Comparison of ENCODE assay signal across 8 cellular contexts in the genomic region with DNA sequence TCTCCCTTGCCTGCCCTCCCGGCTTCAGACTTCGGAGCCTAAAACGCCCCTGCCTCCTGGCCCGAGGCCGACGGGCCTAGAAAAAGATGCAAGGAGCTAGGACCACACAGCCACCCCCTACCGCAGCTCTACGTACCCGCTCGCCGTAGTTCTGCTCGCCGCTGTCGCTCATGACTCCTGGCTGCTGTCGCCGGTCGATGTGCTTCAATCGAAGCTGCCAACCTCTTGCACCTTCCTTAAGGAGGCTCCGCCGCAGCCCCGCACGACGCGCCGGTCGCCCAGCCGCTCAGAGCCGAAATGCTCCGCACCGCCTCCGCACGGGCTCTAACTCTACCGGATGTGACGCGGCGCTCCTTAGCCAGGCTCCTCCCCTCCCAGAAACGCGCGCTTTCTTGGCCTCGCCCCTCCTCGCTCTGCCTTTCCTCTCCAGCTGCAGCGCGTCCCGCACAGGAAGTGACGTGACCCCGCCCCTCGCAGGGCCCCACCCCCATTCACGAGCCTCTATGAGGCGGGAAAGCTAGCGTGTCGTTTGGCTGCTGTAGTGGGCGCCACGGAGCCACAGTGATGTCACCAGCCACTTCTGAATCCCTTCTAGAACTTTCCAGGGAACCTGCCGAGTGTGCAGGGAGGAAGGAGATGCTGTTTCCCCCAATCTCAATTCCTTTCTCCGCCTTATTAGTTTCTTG. TPM values are rescaled to one million over a fixed set of nuclear protein-coding genes. Genes with fewer than 3 reads are reported as not detected.
DNase-seq lines count a peak whose midpoint lies in the region; ATAC-seq and TF ChIP-seq lines count a peak whose summit lies in the region.

A gene (minus strand): TSS at position 326 of the 686 bp plus-strand sequence. CDS start 154 bp downstream, at position 172.

- TF ChIP-seq CTCF in DND-41 (IDR thresholded peaks at IDR 0.05; ENCODE audit: borderline replicate concordance, extremely low read depth, low read length, poor library complexity, severe bottlenecking) (peak; percentile 61), KMS-11 (conservative IDR thresholded peaks at IDR 0.05; ENCODE audit: low read depth, low read length) (no peak), Panc1 (IDR thresholded peaks at IDR 0.05) (peak; percentile 47)

- H3K9me3 Mint-ChIP-seq in activated T-cell treated with anti-CD3 and anti-CD28 coated beads, Interleukin-2, amount 50 U/mL, for 4 hours = peaks cover 3% of the 10 kb centered on the region

- H3K9me3 ChIP-seq in DND-41 (ENCODE audit: insufficient read depth, low read length, severe bottlenecking) = no peaks in the 10 kb centered on the region
- H3K9me3 ChIP-seq in Panc1 (ENCODE audit: control insufficient read depth, insufficient read depth, low read depth, low read length) = no peaks in the 10 kb centered on the region
- no peaks in the 10 kb centered on the region for H3K9me3 ChIP-seq in esophagus (ENCODE audit: control insufficient read depth in 2 of 2, insufficient read depth in 1 of 2, low read depth in 1 of 2, low read length in 1 of 2)
- H3K9me3 ChIP-seq in muscle layer of colon (ENCODE audit: low read length) = no peaks in the 10 kb centered on the region

- WGBS in esophagus, 2 donors = 2% methylated on average over 52 to 55 of the region's 55 CpGs

- peaks cover 35% of the 10 kb centered on the region for H3K36me3 Mint-ChIP-seq in activated T-cell treated with anti-CD3 and anti-CD28 coated beads, Interleukin-2, amount 50 U/mL, for 4 hours (ENCODE audit: insufficient read depth)

- H3K36me3 ChIP-seq in DND-41 (ENCODE audit: insufficient read depth, low read length) (peaks cover 41% of the 10 kb centered on the region), KMS-11 (ENCODE audit: insufficient read depth) (peaks cover 13% of the 10 kb centered on the region; the same call in 1 of the 2 replicates), Panc1 (ENCODE audit: control insufficient read depth, insufficient read depth, low read length) (peaks cover 14% of the 10 kb centered on the region), esophagus (ENCODE audit: control insufficient read depth in 2 of 2, insufficient read depth in 2 of 2, low read length in 1 of 2) (no peaks in the 10 kb centered on the region), muscle layer of colon (ENCODE audit: insufficient read depth, low read length) (no peaks in the 10 kb centered on the region)

- ATAC-seq in DND-41 (ENCODE audit: insufficient read depth, low read depth) (peak; percentile 86), GM21737 (IDR thresholded peaks at IDR 0.05; ENCODE audit: unreplicated experiment) (peak; percentile 94), Panc1 (peak; percentile 96)
- peak; percentile 90 to 91 for ATAC-seq in activated T-cell treated with anti-CD3 and anti-CD28 coated beads, Interleukin-2, amount 50 U/mL, for 4 hours

- intact Hi-C loops in Panc1 (cut with micrococcal nuclease; ENCODE audit: unreplicated experiment) = loop anchor here (10.0 kb wide), 1 partner anchor 123 kb away; no protein-coding TSS in a partner anchor

- POLR2A ChIA-PET in Panc1 (lab: Charles Lee) = interaction anchor here (0.6 to 1.2 kb wide), 7 partner anchors 11 to 846 kb away, joined by 3 to 11 read pairs (median 3); a partner anchor contains a TSS

- H3K4me1 Mint-ChIP-seq in activated T-cell treated with anti-CD3 and anti-CD28 coated beads, Interleukin-2, amount 50 U/mL, for 4 hours (ENCODE audit: low read depth) = peaks cover 23% of the 10 kb centered on the region

- no peaks in the 10 kb centered on the region for H3K27me3 Mint-ChIP-seq in activated T-cell treated with anti-CD3 and anti-CD28 coated beads, Interleukin-2, amount 50 U/mL, for 4 hours (ENCODE audit: low read depth)

- H3K4me1 ChIP-seq in DND-41 (ENCODE audit: insufficient read depth, low read length) (peaks cover 38% of the 10 kb centered on the region), KMS-11 (ENCODE audit: low read depth, poor library complexity, severe bottlenecking) (peaks cover 29% of the 10 kb centered on the region), Panc1 (ENCODE audit: control insufficient read depth, insufficient read depth, low read length) (peaks cover 14% of the 10 kb centered on the region), esophagus (ENCODE audit: control insufficient read depth in 2 of 2, insufficient read depth in 2 of 2, low read length in 1 of 2) (no peaks in the 10 kb centered on the region), muscle layer of colon (ENCODE audit: insufficient read depth, low read length) (peaks cover 25% of the 10 kb centered on the region)

- DNase-seq in DND-41 (peak; percentile 99), Panc1 (ENCODE audit: low read depth, low spot score) (peak; percentile 91)
- peak; percentile 99 for DNase-seq in activated T-cell treated with anti-CD3 and anti-CD28 coated beads, Interleukin-2, amount 50 U/mL, for 4 hours
- peak; percentile 97 for DNase-seq in stimulated activated CD8-positive, alpha-beta memory T cell treated with anti-CD3 and anti-CD28 coated beads, Interleukin-7, amount 100 ng/mL, for 24 hours (ENCODE audit: low read depth)

- CTCF ChIA-PET in Panc1 (lab: Charles Lee) = no interaction called here

- peaks cover 46% of the 10 kb centered on the region for H4K20me1 ChIP-seq in DND-41 (ENCODE audit: insufficient read depth, low read length)
- peaks cover 40% of the 10 kb centered on the region for H4K20me1 ChIP-seq in KMS-11 (ENCODE audit: insufficient read depth)

- peak within 1 kb of the TSS; percentile 100 for H3K4me3 Mint-ChIP-seq in activated T-cell treated with anti-CD3 and anti-CD28 coated beads, Interleukin-2, amount 50 U/mL, for 4 hours

- peak within 1 kb of the TSS; percentile 99 for H3K27ac ChIP-seq in DND-41 (ENCODE audit: low read length)
- peak within 1 kb of the TSS; percentile 100 for H3K27ac ChIP-seq in KMS-11
- peak within 1 kb of the TSS; percentile 99 for H3K27ac ChIP-seq in Panc1 (ENCODE audit: low read length)
- H3K27ac ChIP-seq in esophagus (ENCODE audit: low read depth in 2 of 2, low read length in 1 of 2) = peak within 1 kb of the TSS; percentile 100
- H3K27ac ChIP-seq in muscle layer of colon (ENCODE audit: low read depth, low read length) = peak within 1 kb of the TSS; percentile 100

- H3K79me2 ChIP-seq in DND-41 (ENCODE audit: insufficient read depth, low read length) (peaks cover 58% of the 10 kb centered on the region), KMS-11 (ENCODE audit: insufficient read depth, low read depth) (peaks cover 49% of the 10 kb centered on the region)

- no TSS peak for BruUV-seq in Panc1 (replicated peaks; lab: Mats Ljungman, UMichigan)

- peak within 1 kb of the TSS; percentile 68 for H2AFZ ChIP-seq in DND-41 (ENCODE audit: low read depth, low read length)
- H2AFZ ChIP-seq in KMS-11 (ENCODE audit: low read depth) = peak within 1 kb of the TSS; percentile 91

- no peaks in the 10 kb centered on the region for H3K27me3 ChIP-seq in DND-41 (ENCODE audit: insufficient read depth, low read length, poor library complexity)
- no peaks in the 10 kb centered on the region for H3K27me3 ChIP-seq in KMS-11 (ENCODE audit: insufficient read depth, low read depth)
- H3K27me3 ChIP-seq in Panc1 (ENCODE audit: control insufficient read depth, insufficient read depth, low read length) = no peaks in the 10 kb centered on the region
- H3K27me3 ChIP-seq in esophagus (ENCODE audit: control insufficient read depth in 1 of 2, insufficient read depth in 2 of 2, low read length in 2 of 2) = no peaks in the 10 kb centered on the region
- no peaks in the 10 kb centered on the region for H3K27me3 ChIP-seq in muscle layer of colon (ENCODE audit: control insufficient read depth in 1 of 2, insufficient read depth in 2 of 2, low read length in 2 of 2)

- in situ Hi-C loops in Panc1 (cut with HindIII; ENCODE audit: low pct_unique_long_range_greater_than_20kb, low sequenced_read_pairs) = no loop called here

- H3K4me3 ChIP-seq in DND-41 (ENCODE audit: low read depth in 1 of 2, low read length in 2 of 2) = peak within 1 kb of the TSS; percentile 68 to 91
- peak within 1 kb of the TSS; percentile 81 for H3K4me3 ChIP-seq in KMS-11 (IDR thresholded peaks at IDR 0.05; ENCODE audit: insufficient read depth, low read depth, low read length)
- peak within 1 kb of the TSS; percentile 79 to 94 for H3K4me3 ChIP-seq in Panc1 (ENCODE audit: low read depth in 2 of 2, low read length in 2 of 2)
- H3K4me3 ChIP-seq in esophagus (ENCODE audit: low read depth in 1 of 2, low read length in 2 of 2) = peak within 1 kb of the TSS; percentile 97 to 100
- H3K4me3 ChIP-seq in muscle layer of colon (ENCODE audit: low read depth in 1 of 2, low read length in 2 of 2) = peak within 1 kb of the TSS; percentile 85 to 92

- H3K9ac ChIP-seq in DND-41 (ENCODE audit: low read depth, low read length) (peak within 1 kb of the TSS; percentile 98), KMS-11 (peak within 1 kb of the TSS; percentile 100), muscle layer of colon (ENCODE audit: low read length) (peak within 1 kb of the TSS; percentile 100)

- H3K4me2 ChIP-seq in DND-41 (ENCODE audit: insufficient read depth, low read length) = peak within 1 kb of the TSS; percentile 82
- H3K4me2 ChIP-seq in KMS-11 = peak within 1 kb of the TSS; percentile 88

RNA-seq across cellular contexts. Expression of the gene that starts here (rescaled TPM):
- 171 TPM for total RNA-seq in Panc1 (2021; ENCODE audit: unreplicated experiment)
- 264 TPM for polyA plus RNA-seq in Panc1 (2012; ENCODE audit: insufficient read length)
- total RNA-seq in activated T-cell treated with anti-CD3 and anti-CD28 coated beads, Interleukin-2, amount 50 U/mL, for 4 hours = 100 to 1,000 TPM; 348 to 373 (median 355) TPM
- polyA plus RNA-seq in esophagus = 10 to 100 TPM; 56.6 to 71.1 TPM

Comparison
In these comparisons a context has a peak if more than half of its experiments do, and no peak if none do; other contexts are left out.
1. Peak in every context shown above with its lines: DNase-seq, ATAC-seq, H3K4me3 ChIP-seq and H3K27ac ChIP-seq.